In genomic region chr15:72685301-72685924, GRCh38 we compare ENCODE assay signal across 8 cellular contexts. TPM values are rescaled to one million over a fixed set of nuclear protein-coding genes. Genes with fewer than 3 reads are reported as not detected.
DNase-seq lines count a peak whose midpoint lies in the region; ATAC-seq lines count a peak whose summit lies in the region.

No MANE protein-coding gene starts in this region.

- H3K4me3 ChIP-seq in iPS-20b (ENCODE audit: low read length) (peak overlapping the region; percentile 94), subcutaneous abdominal adipose tissue (ENCODE audit: low read depth in 1 of 5, low read length in 5 of 5) (peak overlapping the region; percentile 77 to 100 (median 96))

- H3K36me3 Mint-ChIP-seq in activated T-helper 17 cell treated with anti-CD3 and anti-CD28 coated beads, Interleukin-2, amount 50 U/mL, for 72 hours (ENCODE audit: low read depth) = no peaks in the 10 kb centered on the region

- H3K4me1 ChIP-seq in iPS-20b (ENCODE audit: insufficient read depth, low read length) (no peaks in the 10 kb centered on the region; the same call in 1 of the 2 replicates), subcutaneous abdominal adipose tissue (ENCODE audit: control insufficient read depth in 5 of 5, insufficient read depth in 5 of 5, low read length in 5 of 5) (peaks cover 0 to 18% (median 16%) of the 10 kb centered on the region in 5 donors)

- no peaks in the 10 kb centered on the region for H3K27me3 Mint-ChIP-seq in activated T-helper 17 cell treated with anti-CD3 and anti-CD28 coated beads, Interleukin-2, amount 50 U/mL, for 72 hours

- H3K9ac ChIP-seq in iPS-20b (ENCODE audit: low read depth, low read length) (peak overlapping the region; percentile 90), subcutaneous abdominal adipose tissue (ENCODE audit: low read length in 5 of 5) (peak overlapping the region; percentile 79 to 97 (median 96))

- no peaks in the 10 kb centered on the region for H3K27me3 ChIP-seq in iPS-20b (ENCODE audit: insufficient read depth, low read length)
- H3K27me3 ChIP-seq in subcutaneous abdominal adipose tissue (ENCODE audit: control insufficient read depth in 5 of 5, insufficient read depth in 4 of 5, low read length in 5 of 5) = peaks cover 0 to 2% (median 0%) of the 10 kb centered on the region in 5 donors

- H3K9me3 Mint-ChIP-seq in activated T-helper 17 cell treated with anti-CD3 and anti-CD28 coated beads, Interleukin-2, amount 50 U/mL, for 72 hours = no peaks in the 10 kb centered on the region

- no peaks in the 10 kb centered on the region for H3K36me3 ChIP-seq in iPS-20b (ENCODE audit: insufficient read depth, low read depth, low read length)
- H3K36me3 ChIP-seq in subcutaneous abdominal adipose tissue (ENCODE audit: control insufficient read depth in 5 of 5, insufficient read depth in 5 of 5, low read length in 5 of 5) = no peaks in the 10 kb centered on the region

- H3K27ac ChIP-seq in iPS-20b (ENCODE audit: low read length) (peak overlapping the region; percentile 68), subcutaneous abdominal adipose tissue (ENCODE audit: low read depth, low read length) (peak overlapping the region; percentile 88)

- ATAC-seq in HG02943 (IDR thresholded peaks at IDR 0.05; ENCODE audit: low read depth, unreplicated experiment) (peak; percentile 8), GM19467 (IDR thresholded peaks at IDR 0.05; ENCODE audit: unreplicated experiment) (no peak)
- ATAC-seq in activated T-helper 17 cell treated with anti-CD3 and anti-CD28 coated beads, Interleukin-2, amount 50 U/mL, for 72 hours (replicated peaks) = no peak

- H3K4me3 Mint-ChIP-seq in activated T-helper 17 cell treated with anti-CD3 and anti-CD28 coated beads, Interleukin-2, amount 50 U/mL, for 72 hours = peak overlapping the region; percentile 100

- no peaks in the 10 kb centered on the region for H3K9me3 ChIP-seq in iPS-20b (ENCODE audit: insufficient read depth, low read depth, low read length)
- no peaks in the 10 kb centered on the region for H3K9me3 ChIP-seq in subcutaneous abdominal adipose tissue (ENCODE audit: control insufficient read depth in 5 of 5, low read length in 5 of 5)

- DNase-seq in NCI-H2029 treated with DMSO at 0.1 percent for 48 hours (lab: John Stamatoyannopoulos, UW) (no peak), anterior cingulate cortex (lab: John Stamatoyannopoulos, UW) (no peak), NAMALWA (ENCODE audit: low spot score) (no peak)

- H3K4me1 Mint-ChIP-seq in activated T-helper 17 cell treated with anti-CD3 and anti-CD28 coated beads, Interleukin-2, amount 50 U/mL, for 72 hours = peaks cover 8% of the 10 kb centered on the region

- peak overlapping the region; percentile 99 for H3K27ac Mint-ChIP-seq in activated T-helper 17 cell treated with anti-CD3 and anti-CD28 coated beads, Interleukin-2, amount 50 U/mL, for 72 hours

RNA-seq across cellular contexts. Expression of gene HIGD2B, which starts 0.6 kb away (rescaled TPM):
- total RNA-seq in activated T-helper 17 cell treated with anti-CD3 and anti-CD28 coated beads, Interleukin-2, amount 50 U/mL, for 72 hours = under 1 TPM; 0.22 to 0.32 TPM

RNA-seq across cellular contexts. Expression of gene BBS4, which starts 0.6 kb away (rescaled TPM):
- total RNA-seq in activated T-helper 17 cell treated with anti-CD3 and anti-CD28 coated beads, Interleukin-2, amount 50 U/mL, for 72 hours = 10 to 100 TPM; 13.5 to 17.0 TPM

RNA-seq across cellular contexts. Expression of gene GOLGA6B, which starts 30.9 kb away (rescaled TPM):
- under 1 TPM in 1 of 2 donors, not detected in 1; 0.13 TPM for total RNA-seq in activated T-helper 17 cell treated with anti-CD3 and anti-CD28 coated beads, Interleukin-2, amount 50 U/mL, for 72 hours
